ENCODE assay signal across 12 cellular contexts in genomic region chr2:234251326-234252271, GRCh38.
DNase-seq lines count a peak whose midpoint lies in the region; ATAC-seq and TF ChIP-seq lines count a peak whose summit lies in the region.
"Had no signal": no experiment of that assay in that cellular context is flagged by ENCODE, and none has a peak within 500 bp of the region (broad histone marks: within the 10 kb centered on the region; RNA-seq: fewer than 3 reads in every experiment).

No MANE protein-coding gene starts in this region.

- H3K36me3 ChIP-seq in hepatocyte (replicated peaks; ENCODE audit: insufficient read depth, low read depth) = no peaks in the 10 kb centered on the region
- H3K36me3 ChIP-seq in upper lobe of left lung = no peaks in the 10 kb centered on the region

- H4K20me1 ChIP-seq in hepatocyte (ENCODE audit: insufficient read depth, poor library complexity, severe bottlenecking) = no peaks in the 10 kb centered on the region

- H3K4me3 ChIP-seq in hepatocyte (no peak overlapping the region), upper lobe of left lung (no peak overlapping the region)

- no peaks in the 10 kb centered on the region for H3K9me3 ChIP-seq in hepatocyte (ENCODE audit: low read depth)
- H3K9me3 ChIP-seq in upper lobe of left lung = no peaks in the 10 kb centered on the region

- no peaks in the 10 kb centered on the region for H3K9me2 ChIP-seq in hepatocyte (replicated peaks; ENCODE audit: insufficient read depth)

- H3K27me3 ChIP-seq in hepatocyte (no peaks in the 10 kb centered on the region), upper lobe of left lung (no peaks in the 10 kb centered on the region)

- H3K79me2 ChIP-seq in hepatocyte = no peaks in the 10 kb centered on the region

- peak overlapping the region; percentile 84 for H3K27ac ChIP-seq in hepatocyte
- no peak overlapping the region for H3K27ac ChIP-seq in upper lobe of left lung
- H3K27ac ChIP-seq: 22Rv1 had no signal

- ATAC-seq in upper lobe of left lung (ENCODE audit: low FRiP score in 2 of 2) = peak; percentile 39 to 81
- ATAC-seq in GM18505 (IDR thresholded peaks at IDR 0.05; ENCODE audit: unreplicated experiment) = no peak

- no peak overlapping the region for H3K4me2 ChIP-seq in hepatocyte

- no peak for TF ChIP-seq EP300 in upper lobe of left lung (IDR thresholded peaks at IDR 0.05)

- H3K4me1 ChIP-seq in hepatocyte (ENCODE audit: insufficient read depth) (peaks cover 5% of the 10 kb centered on the region), upper lobe of left lung (no peaks in the 10 kb centered on the region)

- 68% methylated on average over 8 of the region's 8 CpGs for whole genome bisulfite sequencing in hepatocyte (ENCODE audit: low lambda C conversion rate, missing lambda C conversion rate)
- 64 to 73% methylated on average over 8 of the region's 8 CpGs for WGBS in upper lobe of left lung, 2 donors

- DNase-seq in DMS53 (lab: John Stamatoyannopoulos, UW) (peak; percentile 16), DMS53 treated with DMSO at 0.1 percent for 48 hours (lab: John Stamatoyannopoulos, UW; ENCODE audit: unreplicated experiment) (no peak), astrocyte of the hippocampus (ENCODE audit: low read depth, low spot score) (peak; percentile 98), hepatocyte (ENCODE audit: low spot score) (peak; percentile 68), upper lobe of left lung (no peak), NCI-H1436 (lab: John Stamatoyannopoulos, UW) (no peak), RPMI8226 (no peak)
- DNase-seq: amygdala, NCI-H510A treated with DMSO at 0.1 percent for 48 hours, small intestine had no signal

- no peak for TF ChIP-seq CTCF in hepatocyte (IDR thresholded peaks at IDR 0.05; ENCODE audit: poor library complexity)
- no peak for TF ChIP-seq CTCF in upper lobe of left lung (IDR thresholded peaks at IDR 0.05)

- TF ChIP-seq POLR2A in upper lobe of left lung (IDR thresholded peaks at IDR 0.05) = no peak
- TF ChIP-seq POLR2A in GM18505 (IDR thresholded peaks at IDR 0.05; ENCODE audit: borderline replicate concordance, extremely low read depth, insufficient read depth, insufficient read length) = no peak

- no peak overlapping the region for H2AFZ ChIP-seq in hepatocyte

Comparison
In these comparisons a context has a peak if more than half of its experiments do, and no peak if none do; other contexts are left out.
1. DNase-seq: peak in DMS53 (single experiment), astrocyte of the hippocampus (single experiment) and hepatocyte (single experiment); none in DMS53 treated with DMSO at 0.1 percent for 48 hours (single experiment), upper lobe of left lung (0 of 2), NCI-H1436 (single experiment) and RPMI8226 (single experiment).